Comparison of ENCODE assay signal across 8 cellular contexts in genomic region chr1:9909222-9910046, GRCh38. TPM values are rescaled to one million over a fixed set of nuclear protein-coding genes. Genes with fewer than 3 reads are reported as not detected.
DNase-seq lines count a peak whose midpoint lies in the region; ATAC-seq and TF ChIP-seq lines count a peak whose summit lies in the region.

No MANE protein-coding gene starts in this region.

- peak overlapping the region; percentile 88 to 95 (median 94) for H3K27ac Mint-ChIP-seq in brain

- no peaks in the 10 kb centered on the region; the same call in 1 of the 2 replicates for H3K36me3 ChIP-seq in RWPE2 (ENCODE audit: low read depth)

- peaks cover 0 to 3% (median 0%) of the 10 kb centered on the region in 5 experiments for H3K9me3 Mint-ChIP-seq in brain

- TF ChIP-seq CTCF in RWPE2 (IDR thresholded peaks at IDR 0.05; ENCODE audit: poor library complexity, severe bottlenecking) (peak; percentile 11), brain (conservative IDR thresholded peaks at IDR 0.05) (no peak)

- DNase-seq in DMS79 (lab: John Stamatoyannopoulos, UW) (peak; percentile 35), RWPE2 (ENCODE audit: low spot score) (no peak), left lobe of liver (ENCODE audit: low spot score) (peak; percentile 60), cortex of kidney (lab: John Stamatoyannopoulos, UW) (no peak), DMS153 treated with DMSO at 0.1 percent for 48 hours (lab: John Stamatoyannopoulos, UW; ENCODE audit: unreplicated experiment) (no peak)
- DNase-seq in stimulated activated CD4-positive, alpha-beta T cell treated with anti-CD3 and anti-CD28 coated beads, TNF-alpha, amount 100 ng/mL, for 4 hours (ENCODE audit: low read depth in 3 of 3) = peak; percentile 4 to 12 (median 5)

- peak overlapping the region; percentile 72 for H3K27ac ChIP-seq in RWPE2 (ENCODE audit: poor library complexity, severe bottlenecking)

- peaks cover 5% of the 10 kb centered on the region for H3K27me3 Mint-ChIP-seq in brain

- H3K36me3 Mint-ChIP-seq in brain = no peaks in the 10 kb centered on the region

- peak overlapping the region; percentile 86 for H3K4me3 ChIP-seq in RWPE2 (ENCODE audit: severe bottlenecking)

- peak; percentile 3 for ATAC-seq in HG02678 (IDR thresholded peaks at IDR 0.05; ENCODE audit: unreplicated experiment)
- ATAC-seq in RWPE2 (ENCODE audit: low read depth) = 0 out of 3 replicates have a peak, but pooled peaks have one; percentile 2
- ATAC-seq in left lobe of liver = no peak

- H3K9me3 ChIP-seq in RWPE2 (ENCODE audit: severe bottlenecking) = no peaks in the 10 kb centered on the region

- peaks cover 57% of the 10 kb centered on the region for H3K4me1 Mint-ChIP-seq in brain

- peak overlapping the region; percentile 94 to 99 (median 96) for H3K4me3 Mint-ChIP-seq in brain

- peaks cover 6% of the 10 kb centered on the region for H3K4me1 ChIP-seq in RWPE2 (ENCODE audit: insufficient read depth, poor library complexity, severe bottlenecking)

- H3K27me3 ChIP-seq in RWPE2 (ENCODE audit: insufficient read depth, poor library complexity, severe bottlenecking) = no peaks in the 10 kb centered on the region

RNA-seq across cellular contexts. Expression of gene CTNNBIP1, which starts 0.6 kb away (rescaled TPM):
- 84.5 TPM for polyA plus RNA-seq in brain (ENCODE audit: insufficient read depth, low read depth, low replicate concordance)
- 24.2 TPM for total RNA-seq in left lobe of liver

RNA-seq across cellular contexts. Expression of gene LZIC, which starts 33.8 kb away (rescaled TPM):
- polyA plus RNA-seq in brain (ENCODE audit: insufficient read depth, low read depth, low replicate concordance) = 60.4 TPM
- total RNA-seq in left lobe of liver = 12.7 TPM

RNA-seq across cellular contexts. Expression of gene NMNAT1, which starts 33.8 kb away (rescaled TPM):
- 7.7 TPM for polyA plus RNA-seq in brain (ENCODE audit: insufficient read depth, low read depth, low replicate concordance)
- total RNA-seq in left lobe of liver = 7.6 TPM

Comparison
In these comparisons a context has a peak if more than half of its experiments do, and no peak if none do; other contexts are left out.
1. DNase-seq: peak in DMS79 (single experiment), left lobe of liver (single experiment) and stimulated activated CD4-positive, alpha-beta T cell treated with anti-CD3 and anti-CD28 coated beads, TNF-alpha, amount 100 ng/mL, for 4 hours (3 of 3); none in RWPE2 (single experiment), cortex of kidney (single experiment) and DMS153 treated with DMSO at 0.1 percent for 48 hours (single experiment).